1 cellular context compared by ENCODE assay signal in the genomic region with DNA sequence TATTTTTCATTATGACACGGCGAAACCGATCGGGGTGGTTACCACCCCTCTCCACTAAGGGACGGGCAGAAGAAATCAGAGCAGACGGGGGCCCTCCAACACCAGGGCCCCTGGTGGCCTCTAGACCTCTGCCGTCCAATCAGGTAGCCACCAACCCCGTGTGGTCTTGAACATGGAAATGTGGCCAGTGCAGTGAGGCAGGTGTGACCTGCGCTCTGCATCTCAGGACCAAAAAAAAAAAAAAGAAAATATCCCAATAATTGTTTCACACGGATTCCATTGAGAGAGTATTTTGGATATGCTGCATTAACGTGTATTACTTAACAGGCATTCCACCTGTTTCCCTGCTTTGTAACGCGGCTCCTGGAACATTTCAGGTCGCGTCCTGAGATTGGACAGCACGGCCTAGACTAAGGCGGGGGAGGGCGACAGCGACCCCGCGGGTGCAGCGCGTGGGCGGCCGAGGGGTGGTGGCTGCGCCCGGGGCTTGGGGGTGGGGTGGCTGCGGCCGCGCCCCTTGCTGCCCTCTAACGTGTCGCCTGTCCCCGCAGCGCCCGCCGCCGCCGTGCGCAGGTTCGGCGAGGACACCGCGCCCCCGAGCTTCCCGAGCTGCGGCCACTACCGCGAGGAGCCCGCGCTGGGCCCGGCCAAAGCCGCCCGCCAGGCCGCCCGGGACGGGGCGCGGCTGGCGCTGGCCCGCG.
A peak's percentile ranks its signal among the peaks of the same experiment; 100 is the strongest.
TF ChIP-seq lines count a peak whose summit lies in the region.

No MANE protein-coding gene starts in this region.

TF ChIP-seq in H1, 55 proteins besides CTCF, POLR2A, EP300 and RAD21 (continued from another document):
- TF ChIP-seq, protein P1, sequence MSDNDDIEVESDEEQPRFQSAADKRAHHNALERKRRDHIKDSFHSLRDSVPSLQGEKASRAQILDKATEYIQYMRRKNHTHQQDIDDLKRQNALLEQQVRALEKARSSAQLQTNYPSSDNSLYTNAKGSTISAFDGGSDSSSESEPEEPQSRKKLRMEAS (IDR thresholded peaks at IDR 0.05), result 0 out of 2 replicates have a peak, but pooled peaks have one; percentile 24
- peak; percentile 81; the same call in 1 of the 2 replicates for TF ChIP-seq EGR1 (IDR thresholded peaks at IDR 0.05; ENCODE audit: borderline replicate concordance, low read depth, low read length)
- TF ChIP-seq KDM1A (IDR thresholded peaks at IDR 0.05; ENCODE audit: borderline replicate concordance, low read length), result peak; percentile 46; the same call in 1 of the 2 replicates
- peak; percentile 7 for TF ChIP-seq KDM4A (IDR thresholded peaks at IDR 0.05; ENCODE audit: low read depth, low read length, severe bottlenecking)
- TF ChIP-seq POU5F1 (IDR thresholded peaks at IDR 0.05; ENCODE audit: low read depth, low read length), result no peak
- no peak for TF ChIP-seq POLR2AphosphoS5 (IDR thresholded peaks at IDR 0.05; ENCODE audit: low read depth, low read length)
